ENCODE assay signal across 15 cellular contexts in the genomic region with DNA sequence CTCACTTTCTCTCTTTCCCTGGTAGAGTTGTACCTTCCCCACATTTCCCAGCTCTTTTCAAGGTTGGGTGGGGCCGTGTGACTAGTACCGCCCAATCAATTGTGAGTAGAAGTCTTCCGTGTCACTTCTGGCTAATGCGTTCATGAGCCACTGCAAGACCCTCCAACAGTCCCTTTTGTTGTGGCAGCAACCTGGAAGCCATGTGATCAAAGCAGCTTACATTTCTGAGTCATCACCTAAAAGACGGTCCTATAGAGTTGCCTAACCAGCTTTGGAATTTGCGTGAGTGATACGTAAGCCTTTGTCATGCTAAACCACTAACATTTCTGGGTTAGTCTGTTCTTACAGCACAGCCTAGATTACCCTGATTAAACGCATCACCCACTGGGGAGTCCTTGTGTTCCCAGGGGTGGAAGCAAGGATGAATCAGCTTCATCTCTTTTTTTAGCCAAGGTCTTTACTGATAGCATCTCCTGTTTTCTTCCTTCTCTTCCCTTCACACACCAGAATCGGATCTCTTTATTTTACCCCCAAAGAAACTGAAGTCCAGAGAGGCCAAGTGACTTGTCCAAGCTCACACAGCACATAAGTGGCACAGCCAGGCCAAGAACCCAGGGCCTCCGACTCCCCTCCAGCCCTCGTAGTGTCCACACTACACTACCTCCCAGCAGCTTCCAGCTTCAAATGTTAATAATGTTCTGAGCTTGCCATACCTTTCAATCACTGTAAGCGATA.
DNase-seq lines count a peak whose midpoint lies in the region; ATAC-seq and TF ChIP-seq lines count a peak whose summit lies in the region.
"Had no signal": no experiment of that assay in that cellular context is flagged by ENCODE, and none has a peak within 500 bp of the region (broad histone marks: within the 10 kb centered on the region; RNA-seq: fewer than 3 reads in every experiment).

No MANE protein-coding gene starts in this region.

- H3K4me1 ChIP-seq in SJSA1 (replicated peaks) (peaks cover 15% of the 10 kb centered on the region), heart right ventricle (no peaks in the 10 kb centered on the region)
- H3K4me1 ChIP-seq: left ventricle myocardium inferior had no signal

- no peak for TF ChIP-seq CTCF in heart right ventricle (IDR thresholded peaks at IDR 0.05)

- no peak overlapping the region for H3K27ac Mint-ChIP-seq in activated T-cell treated with anti-CD3 and anti-CD28 coated beads, Interleukin-2, amount 50 U/mL, for 72 hours
- H3K27ac Mint-ChIP-seq: activated T-cell treated with anti-CD3 and anti-CD28 coated beads, Interleukin-2, amount 50 U/mL, for 24 hours; stimulated activated naive B cell treated with anti-CD40 and anti-IgM and Interleukin-4, amounts not matched to agents 10 μg/mL and 1 μg/mL and 100 μg/mL, for 72 hours; T-cell had no signal

- peaks cover 6% of the 10 kb centered on the region for H3K27me3 Mint-ChIP-seq in activated T-cell treated with anti-CD3 and anti-CD28 coated beads, Interleukin-2, amount 50 U/mL, for 72 hours (ENCODE audit: low read depth)
- no peaks in the 10 kb centered on the region for H3K27me3 Mint-ChIP-seq in activated T-cell treated with anti-CD3 and anti-CD28 coated beads, Interleukin-2, amount 50 U/mL, for 4 hours (ENCODE audit: low read depth)

- H3K9me3 ChIP-seq in SJSA1 (replicated peaks), result no peaks in the 10 kb centered on the region
- no peaks in the 10 kb centered on the region for H3K9me3 ChIP-seq in heart right ventricle
- H3K9me3 ChIP-seq: left ventricle myocardium inferior had no signal

- no peak overlapping the region for H3K4me3 Mint-ChIP-seq in activated T-cell treated with anti-CD3 and anti-CD28 coated beads, Interleukin-2, amount 50 U/mL, for 72 hours
- no peak overlapping the region for H3K4me3 Mint-ChIP-seq in activated T-cell treated with anti-CD3 and anti-CD28 coated beads, Interleukin-2, amount 50 U/mL, for 4 hours
- H3K4me3 Mint-ChIP-seq: activated T-cell treated with anti-CD3 and anti-CD28 coated beads, Interleukin-2, amount 50 U/mL, for 24 hours; stimulated activated naive B cell treated with anti-CD40 and anti-IgM and Interleukin-4, amounts not matched to agents 10 μg/mL and 1 μg/mL and 100 μg/mL, for 72 hours; T-cell had no signal

- DNase-seq in activated T-cell treated with anti-CD3 and anti-CD28 coated beads, Interleukin-2, amount 50 U/mL, for 72 hours, result peak; percentile 1 to 2
- no peak for DNase-seq in activated T-cell treated with anti-CD3 and anti-CD28 coated beads, Interleukin-2, amount 50 U/mL, for 4 hours
- DNase-seq in SJSA1 (ENCODE audit: low read depth in 1 of 2, low spot score in 2 of 2), result peak; percentile 49 to 53
- DNase-seq in fibroblast of the conjunctiva (ENCODE audit: low read depth), result peak; percentile 53
- peak; percentile 90 for DNase-seq in stromal cell of bone marrow (ENCODE audit: low read depth)
- DNase-seq in medulla oblongata (ENCODE audit: extremely low spot score), result no peak
- DNase-seq in heart right ventricle, result no peak
- DNase-seq in mesenteric fat pad (ENCODE audit: low spot score), result no peak
- DNase-seq: ACHN; activated T-cell treated with anti-CD3 and anti-CD28 coated beads, Interleukin-2, amount 50 U/mL, for 24 hours; left ventricle myocardium inferior; stimulated activated naive B cell treated with anti-CD40 and anti-IgM and Interleukin-4, amounts not matched to agents 10 μg/mL and 1 μg/mL and 100 μg/mL, for 72 hours; T-cell had no signal

- H3K36me3 ChIP-seq in SJSA1 (no peaks in the 10 kb centered on the region), heart right ventricle (no peaks in the 10 kb centered on the region)
- H3K36me3 ChIP-seq: left ventricle myocardium inferior had no signal

- H3K4me3 ChIP-seq in SJSA1, result no peak overlapping the region
- no peak overlapping the region for H3K4me3 ChIP-seq in heart right ventricle
- H3K4me3 ChIP-seq: dorsolateral prefrontal cortex, left ventricle myocardium inferior had no signal

- no peaks in the 10 kb centered on the region for H3K4me1 Mint-ChIP-seq in activated T-cell treated with anti-CD3 and anti-CD28 coated beads, Interleukin-2, amount 50 U/mL, for 72 hours (ENCODE audit: low read depth)
- no peaks in the 10 kb centered on the region for H3K4me1 Mint-ChIP-seq in activated T-cell treated with anti-CD3 and anti-CD28 coated beads, Interleukin-2, amount 50 U/mL, for 4 hours (ENCODE audit: low read depth)
- H3K4me1 Mint-ChIP-seq: stimulated activated naive B cell treated with anti-CD40 and anti-IgM and Interleukin-4, amounts not matched to agents 10 μg/mL and 1 μg/mL and 100 μg/mL, for 72 hours; T-cell had no signal

- ATAC-seq in activated T-cell treated with anti-CD3 and anti-CD28 coated beads, Interleukin-2, amount 50 U/mL, for 72 hours (replicated peaks in 1 of 2), result peak; percentile 80 to 84
- ATAC-seq in activated T-cell treated with anti-CD3 and anti-CD28 coated beads, Interleukin-2, amount 50 U/mL, for 4 hours, result no peak
- ATAC-seq in heart right ventricle, result no peak
- ATAC-seq: sciatic nerve; stimulated activated naive B cell treated with anti-CD40 and anti-IgM and Interleukin-4, amounts not matched to agents 10 μg/mL and 1 μg/mL and 100 μg/mL, for 72 hours; T-cell had no signal

- H3K27ac ChIP-seq in SJSA1, result peak overlapping the region; percentile 60
- H3K27ac ChIP-seq in heart right ventricle, result no peak overlapping the region
- H3K27ac ChIP-seq: left ventricle myocardium inferior had no signal

- H3K36me3 Mint-ChIP-seq in activated T-cell treated with anti-CD3 and anti-CD28 coated beads, Interleukin-2, amount 50 U/mL, for 72 hours (ENCODE audit: insufficient read depth in 2 of 2), result no peaks in the 10 kb centered on the region
- no peaks in the 10 kb centered on the region for H3K36me3 Mint-ChIP-seq in activated T-cell treated with anti-CD3 and anti-CD28 coated beads, Interleukin-2, amount 50 U/mL, for 4 hours (ENCODE audit: insufficient read depth)
- H3K36me3 Mint-ChIP-seq: stimulated activated naive B cell treated with anti-CD40 and anti-IgM and Interleukin-4, amounts not matched to agents 10 μg/mL and 1 μg/mL and 100 μg/mL, for 72 hours; T-cell had no signal

- WGBS in heart right ventricle, 2 donors, result 60 to 64% methylated on average over 12 of the region's 12 CpGs

- intact Hi-C loops in heart right ventricle (cut with DNase I), result loop anchor here in 1 of 10 donors (2.0 kb wide), 1 partner anchor 20 kb away; no protein-coding TSS in a partner anchor

- H3K27me3 ChIP-seq in SJSA1 (replicated peaks) (no peaks in the 10 kb centered on the region), heart right ventricle (peaks cover 0 to 33% (median 4%) of the 10 kb centered on the region in 7 donors)

- H3K9me3 Mint-ChIP-seq in activated T-cell treated with anti-CD3 and anti-CD28 coated beads, Interleukin-2, amount 50 U/mL, for 72 hours, result no peaks in the 10 kb centered on the region
- no peaks in the 10 kb centered on the region for H3K9me3 Mint-ChIP-seq in activated T-cell treated with anti-CD3 and anti-CD28 coated beads, Interleukin-2, amount 50 U/mL, for 4 hours
- H3K9me3 Mint-ChIP-seq: activated T-cell treated with anti-CD3 and anti-CD28 coated beads, Interleukin-2, amount 50 U/mL, for 24 hours; stimulated activated naive B cell treated with anti-CD40 and anti-IgM and Interleukin-4, amounts not matched to agents 10 μg/mL and 1 μg/mL and 100 μg/mL, for 72 hours; T-cell had no signal

Comparison
In these comparisons a context has a peak if more than half of its experiments do, and no peak if none do; other contexts are left out.
1. ATAC-seq: peak in activated T-cell treated with anti-CD3 and anti-CD28 coated beads, Interleukin-2, amount 50 U/mL, for 72 hours (2 of 2); none in activated T-cell treated with anti-CD3 and anti-CD28 coated beads, Interleukin-2, amount 50 U/mL, for 4 hours (0 of 2) and heart right ventricle (0 of 8).
2. DNase-seq: peak in activated T-cell treated with anti-CD3 and anti-CD28 coated beads, Interleukin-2, amount 50 U/mL, for 72 hours (2 of 2), SJSA1 (2 of 2), fibroblast of the conjunctiva (single experiment) and stromal cell of bone marrow (single experiment); none in activated T-cell treated with anti-CD3 and anti-CD28 coated beads, Interleukin-2, amount 50 U/mL, for 4 hours (single experiment), medulla oblongata (single experiment), heart right ventricle (0 of 2) and mesenteric fat pad (single experiment).